In genomic region chr9:35758475-35759050, GRCh38 we compare ENCODE assay signal across 9 cellular contexts. TPM values are rescaled to one million over a fixed set of nuclear protein-coding genes. Genes with fewer than 3 reads are reported as not detected.
DNase-seq lines count a peak whose midpoint lies in the region; ATAC-seq, FAIRE-seq and TF ChIP-seq lines count a peak whose summit lies in the region.
"Had no signal": no experiment of that assay in that cellular context is flagged by ENCODE, and none has a peak within 500 bp of the region (broad histone marks: within the 10 kb centered on the region; RNA-seq: fewer than 3 reads in every experiment).

No MANE protein-coding gene starts in this region.

- intact Hi-C loops in IMR-90 (cut with micrococcal nuclease) (no loop called here), GM12878 (cut with micrococcal nuclease; ENCODE audit: unreplicated experiment) (loop anchor here (1.0 kb wide), 1 partner anchor 57 kb away; the partner anchor contains the start of gene HINT2), ovary (cut with DNase I) (loop anchor here in 1 of 4 donors (10.0 kb wide), 1 partner anchor 1706 kb away; the partner anchor contains the start of gene ZBTB5)

- H4K8ac ChIP-seq in IMR-90 (ENCODE audit: low read depth in 2 of 2, low read length in 2 of 2) = no peak overlapping the region

- no peak overlapping the region for H4K91ac ChIP-seq in IMR-90 (ENCODE audit: insufficient read depth, low read depth, low read length)

- no peak overlapping the region for H3K14ac ChIP-seq in IMR-90 (replicated peaks; ENCODE audit: low read depth, low read length)

- no peak overlapping the region for H2BK120ac ChIP-seq in IMR-90 (ENCODE audit: low read depth, low read length)

- H3K9me3 Mint-ChIP-seq in natural killer cell treated with Interleukin-12 subunit alpha and Interleukin-12 subunit beta and Interleukin-15 and Interleukin-18, amount 100 ng/mL, for 72 hours = no peaks in the 10 kb centered on the region

- no peaks in the 10 kb centered on the region for H3K36me3 Mint-ChIP-seq in natural killer cell treated with Interleukin-12 subunit alpha and Interleukin-12 subunit beta and Interleukin-15 and Interleukin-18, amount 100 ng/mL, for 72 hours

- H3K9me3 ChIP-seq in BLaER1 treated with 17β-estradiol and CSF1 and Interleukin-3, amounts not matched to agents 10 nM and 100 nM (replicated peaks in 1 of 11) = no peaks in the 10 kb centered on the region
- no peaks in the 10 kb centered on the region for H3K9me3 ChIP-seq in IMR-90 (ENCODE audit: control insufficient read depth, insufficient read depth, low read length)
- H3K9me3 ChIP-seq in GM12878 (replicated peaks; ENCODE audit: control insufficient read depth, insufficient read depth, low read length) = no peaks in the 10 kb centered on the region
- H3K9me3 ChIP-seq in ovary = no peaks in the 10 kb centered on the region

- no peaks in the 10 kb centered on the region for H3K27me3 ChIP-seq in BLaER1 treated with 17β-estradiol and CSF1 and Interleukin-3, amounts not matched to agents 10 nM and 100 nM
- H3K27me3 ChIP-seq in IMR-90 (ENCODE audit: control insufficient read depth, insufficient read depth, low read length) (peaks cover 2% of the 10 kb centered on the region; the same call in 1 of the 2 replicates), GM12878 (replicated peaks in 1 of 2; ENCODE audit: control insufficient read depth in 2 of 2, insufficient read depth in 2 of 2, low read length in 1 of 2) (no peaks in the 10 kb centered on the region), ovary (no peaks in the 10 kb centered on the region)

- no peak for TF ChIP-seq EP300 in GM12878 (IDR thresholded peaks at IDR 0.05; ENCODE audit: borderline replicate concordance in 1 of 2, control insufficient read depth in 1 of 2, low read depth in 2 of 2, low read length in 2 of 2)
- no peak for TF ChIP-seq EP300 in ovary (IDR thresholded peaks at IDR 0.05)

- SMC1A ChIA-PET in GM12878 (lab: Charles Lee; ENCODE audit: uncharacterized antibody, unreplicated experiment) = interaction anchor here (1.4 to 3.2 kb wide), 3 partner anchors 10 to 32 kb away, joined by 6 to 19 read pairs (median 11); partner anchors contain the start of genes GBA2 and RGP1

- peak overlapping the region; percentile 40 to 100 (median 96) for H3K4me2 ChIP-seq in BLaER1 treated with 17β-estradiol and CSF1 and Interleukin-3, amounts not matched to agents 10 nM and 100 nM
- H3K4me2 ChIP-seq in IMR-90 (ENCODE audit: low read depth, low read length) (no peak overlapping the region), GM12878 (ENCODE audit: control insufficient read depth, insufficient read depth) (peak overlapping the region; percentile 90)

- peak overlapping the region in 1 of 2 donors; percentile 94 for H3K27ac Mint-ChIP-seq in natural killer cell treated with Interleukin-12 subunit alpha and Interleukin-12 subunit beta and Interleukin-15 and Interleukin-18, amount 100 ng/mL, for 72 hours

- H3K79me2 ChIP-seq in GM12878 (ENCODE audit: control insufficient read depth, insufficient read depth, low read length) = peaks cover 33% of the 10 kb centered on the region

- peak overlapping the region in 3 of 11 experiments; percentile 3 to 81 (median 29); a peak in 3 of 22 replicates for H3K9ac ChIP-seq in BLaER1 treated with 17β-estradiol and CSF1 and Interleukin-3, amounts not matched to agents 10 nM and 100 nM
- no peak overlapping the region for H3K9ac ChIP-seq in IMR-90 (ENCODE audit: low read depth, low read length)
- peak overlapping the region; percentile 97 for H3K9ac ChIP-seq in GM12878 (ENCODE audit: control insufficient read depth, insufficient read depth, low read length)

- H3K56ac ChIP-seq in IMR-90 (ENCODE audit: extremely low read depth, insufficient read depth, low read length) = no peak overlapping the region

- H2BK5ac ChIP-seq in IMR-90 (ENCODE audit: low read depth, low read length, poor library complexity, severe bottlenecking) = no peak overlapping the region

- no peak overlapping the region for H4K5ac ChIP-seq in IMR-90 (ENCODE audit: low read depth, low read length)

- H3K23ac ChIP-seq in IMR-90 (ENCODE audit: low read depth, low read length) = no peak overlapping the region

- TF ChIP-seq CTCF in IMR-90 (conservative IDR thresholded peaks at IDR 0.05; ENCODE audit: low read depth, low read length) = no peak
- no peak for TF ChIP-seq CTCF in GM12878 (IDR thresholded peaks at IDR 0.05 in 2 of 3, conservative IDR thresholded peaks at IDR 0.05 in 1 of 3; ENCODE audit: control insufficient read depth in 2 of 3, extremely low read depth in 1 of 3, insufficient read depth in 1 of 3, low read depth in 3 of 3, low read length in 3 of 3)
- no peak for TF ChIP-seq CTCF in ovary (IDR thresholded peaks at IDR 0.05)

- CTCF ChIA-PET in IMR-90 (lab: Yijun Ruan, JAX) = interaction anchor here (0.6 kb wide), 1 partner anchor 18 kb away, joined by 3 read pairs; no protein-coding TSS in a partner anchor
- CTCF ChIA-PET in GM12878 (lab: Yijun Ruan, JAX) = interaction anchor here (0.8 to 2.3 kb wide), 12 partner anchors 9 to 68 kb away, joined by 3 to 7 read pairs (median 3); partner anchors contain the start of genes CREB3, RGP1, SPAG8 and TLN1

- peaks cover 0 to 7% (median 0%) of the 10 kb centered on the region in 11 experiments; a peak in 1 of 22 replicates for H4K20me1 ChIP-seq in BLaER1 treated with 17β-estradiol and CSF1 and Interleukin-3, amounts not matched to agents 10 nM and 100 nM
- H4K20me1 ChIP-seq in IMR-90 (ENCODE audit: insufficient read depth, low read length) (no peaks in the 10 kb centered on the region), GM12878 (ENCODE audit: control insufficient read depth, insufficient read depth) (no peaks in the 10 kb centered on the region)

- in situ Hi-C loops in IMR-90 (cut with MboI; ENCODE audit: low sequenced_read_pairs) = no loop called here
- in situ Hi-C loops in GM12878 (cut with MboI) = no loop called here

- no peak overlapping the region for H2BK20ac ChIP-seq in IMR-90 (ENCODE audit: low read depth, low read length)

- no peak overlapping the region for H2AK9ac ChIP-seq in IMR-90 (replicated peaks; ENCODE audit: low read depth, low read length, poor library complexity)

- ATAC-seq in IMR-90 (ENCODE audit: low read depth) (0 out of 2 replicates have a peak, but pooled peaks have one; percentile 8), GM12878 (no peak), GM18867 (IDR thresholded peaks at IDR 0.05; ENCODE audit: unreplicated experiment) (no peak)
- ATAC-seq in natural killer cell treated with Interleukin-12 subunit alpha and Interleukin-12 subunit beta and Interleukin-15 and Interleukin-18, amount 100 ng/mL, for 72 hours = no peak

- H3K27ac ChIP-seq in BLaER1 treated with 17β-estradiol and CSF1 and Interleukin-3, amounts not matched to agents 10 nM and 100 nM = peak overlapping the region in 7 of 11 experiments; percentile 22 to 81 (median 77); a peak in 11 of 22 replicates
- H3K27ac ChIP-seq in IMR-90 (ENCODE audit: insufficient read depth, low read length) (no peak overlapping the region), GM12878 (ENCODE audit: control insufficient read depth, insufficient read depth) (peak overlapping the region; percentile 42), ovary (peak overlapping the region in 1 of 2 donors; percentile 66)

- no peak overlapping the region for H2BK15ac ChIP-seq in IMR-90 (ENCODE audit: low read depth, low read length)

- H3K4me3 Mint-ChIP-seq in natural killer cell treated with Interleukin-12 subunit alpha and Interleukin-12 subunit beta and Interleukin-15 and Interleukin-18, amount 100 ng/mL, for 72 hours = peak overlapping the region; percentile 43

- POLR2A ChIA-PET in IMR-90 (lab: Charles Lee; ENCODE audit: unreplicated experiment) (no interaction called here), GM12878 (lab: Charles Lee) (interaction anchor here (0.5 to 1.6 kb wide), 4 partner anchors 10 to 100 kb away, joined by 3 to 13 read pairs (median 4); partner anchors contain the start of genes CCDC107, CREB3, RMRP and TLN1)

- peaks cover 5% of the 10 kb centered on the region for H3K9me1 ChIP-seq in IMR-90 (ENCODE audit: insufficient read depth, low read length)

- no peak for TF ChIP-seq RAD21 in IMR-90 (IDR thresholded peaks at IDR 0.05; ENCODE audit: low read length)
- TF ChIP-seq RAD21 in GM12878 (IDR thresholded peaks at IDR 0.05; ENCODE audit: insufficient read depth, low read depth, low read length) = no peak

- no peaks in the 10 kb centered on the region for H3K79me1 ChIP-seq in IMR-90 (ENCODE audit: low read depth in 1 of 2, low read length in 2 of 2)

- BruUV-seq in IMR-90 (replicated peaks; lab: Mats Ljungman, UMichigan) = no TSS peak
- BruUV-seq in GM12878 (replicated peaks; lab: Mats Ljungman, UMichigan) = TSS peak; percentile 33

- no peak for FAIRE-seq in GM12878 (lab: Jason Lieb, UNC)

- no peak for TF ChIP-seq POLR2A in IMR-90 (IDR thresholded peaks at IDR 0.05; ENCODE audit: low read depth, low read length)
- no peak for TF ChIP-seq POLR2A in GM12878 (IDR thresholded peaks at IDR 0.05; ENCODE audit: low read depth, low read length)
- no peak for TF ChIP-seq POLR2A in ovary (IDR thresholded peaks at IDR 0.05)

- H3K36me3 ChIP-seq in BLaER1 treated with 17β-estradiol and CSF1 and Interleukin-3, amounts not matched to agents 10 nM and 100 nM = peaks cover 3 to 17% (median 10%) of the 10 kb centered on the region in 11 experiments; a peak in 19 of 22 replicates
- H3K36me3 ChIP-seq in IMR-90 (ENCODE audit: control insufficient read depth, insufficient read depth, low read length) (peaks cover 14% of the 10 kb centered on the region), GM12878 (ENCODE audit: control insufficient read depth in 2 of 2, insufficient read depth in 2 of 2, low read length in 1 of 2) (peaks cover 0 to 3% of the 10 kb centered on the region in 2 experiments; a peak in 2 of 4 replicates), ovary (no peaks in the 10 kb centered on the region)

- H3K18ac ChIP-seq in IMR-90 (ENCODE audit: low read depth, low read length) = no peak overlapping the region

- DNase-seq in IMR-90 (no peak), GM12878 (ENCODE audit: low read depth, low spot score) (no peak), midbrain (lab: John Stamatoyannopoulos, UW) (no peak), ovary (no peak), GM03348 (ENCODE audit: low spot score) (no peak)
- DNase-seq in natural killer cell treated with Interleukin-12 subunit alpha and Interleukin-12 subunit beta and Interleukin-15 and Interleukin-18, amount 100 ng/mL, for 72 hours (ENCODE audit: low spot score) = no peak
- DNase-seq: NCI-H1694 treated with DMSO at 0.1 percent for 48 hours had no signal

- H2AK5ac ChIP-seq in IMR-90 (ENCODE audit: low read depth, low read length) = no peak overlapping the region

- H3K4me3 ChIP-seq in BLaER1 treated with 17β-estradiol and CSF1 and Interleukin-3, amounts not matched to agents 10 nM and 100 nM = no peak overlapping the region
- H3K4me3 ChIP-seq in IMR-90 (ENCODE audit: insufficient read depth, low read depth, low read length) (no peak overlapping the region), GM12878 (peak overlapping the region; percentile 87), ovary (no peak overlapping the region)

- peaks cover 22 to 25% of the 10 kb centered on the region in 2 donors for H3K4me1 Mint-ChIP-seq in natural killer cell treated with Interleukin-12 subunit alpha and Interleukin-12 subunit beta and Interleukin-15 and Interleukin-18, amount 100 ng/mL, for 72 hours (ENCODE audit: low read depth in 2 of 2)

- WGBS in IMR-90 (ENCODE audit: extremely low coverage in 2 of 2, insufficient read length in 1 of 2), 2 experiments = 81% methylated on average over 2 of the region's 3 CpGs; no CpG with 5 or more reads in 1 of the 2 experiments
- WGBS in GM12878 (ENCODE audit: insufficient coverage, insufficient replicate concordance, low lambda C conversion rate, missing lambda C conversion rate) = 67% methylated on average over 3 of the region's 3 CpGs
- 30 to 39% (median 33%) methylated on average over 3 of the region's 3 CpGs for WGBS in ovary, 3 donors

- no peak overlapping the region for H3K4ac ChIP-seq in IMR-90 (ENCODE audit: low read depth, low read length)

- H3K4me1 ChIP-seq in BLaER1 treated with 17β-estradiol and CSF1 and Interleukin-3, amounts not matched to agents 10 nM and 100 nM = peaks cover 50 to 79% (median 73%) of the 10 kb centered on the region in 10 experiments
- H3K4me1 ChIP-seq in IMR-90 (ENCODE audit: control insufficient read depth, insufficient read depth, low read length) (peaks cover 7% of the 10 kb centered on the region; the same call in 1 of the 2 replicates), GM12878 (ENCODE audit: control insufficient read depth, insufficient read depth, low read length) (peaks cover 22% of the 10 kb centered on the region), ovary (ENCODE audit: insufficient read depth) (peaks cover 7% of the 10 kb centered on the region)

- H3K27me3 Mint-ChIP-seq in natural killer cell treated with Interleukin-12 subunit alpha and Interleukin-12 subunit beta and Interleukin-15 and Interleukin-18, amount 100 ng/mL, for 72 hours = no peaks in the 10 kb centered on the region

- H2AFZ ChIP-seq in IMR-90 (replicated peaks; ENCODE audit: low read length, poor library complexity) = no peak overlapping the region
- H2AFZ ChIP-seq in GM12878 (ENCODE audit: control insufficient read depth, low read depth, low read length) = no peak overlapping the region

- dilution Hi-C loops in IMR-90 (cut with HindIII; ENCODE audit: low sequenced_read_pairs, unreplicated experiment) = no loop called here

- RAD21 ChIA-PET in GM12878 (lab: Charles Lee; ENCODE audit: unreplicated experiment) = interaction anchor here (0.8 kb wide), 1 partner anchor 68 kb away, joined by 3 read pairs; no protein-coding TSS in a partner anchor

RNA-seq across cellular contexts. Expression of gene MSMP, which starts 4.5 kb away (rescaled TPM):
- total RNA-seq in IMR-90 (2012; rRNA removed) (not detected in 2 replicates), GM12878 (2014; rRNA removed) (not detected in 2 replicates), GM12878 (2014; rRNA removed; fragmentation: Illumina TruSeq; extraction: Trizol) (not detected in 2 replicates), GM12878 (2021) (1.1 and 2.4 TPM in 2 replicates), ovary (1 to 10 TPM in 1 of 7 donors, under 1 TPM in 1, not detected in 5; 0.40 to 4.4 TPM)
- polyA plus RNA-seq in IMR-90 (2012; rRNA removed) (not detected in 2 replicates), GM12878 (2011; rRNA removed) (not detected in 2 replicates), GM12878 (2014; fragmentation: Illumina TruSeq; extraction: Trizol) (0.47 TPM in 1 of 2 replicates, not detected in the other), GM12878 (2014; fragmentation: Nextera tagmentation; extraction: Ambion mirVana) (under 1 TPM; 0.33 to 0.90 TPM), GM12878 (2014; rRNA removed) (not detected in 2 replicates), GM12878 (2016; fragmentation: Nextera tagmentation; extraction: Ambion mirVana) (1 to 10 TPM in 1 of 2 experiments, under 1 TPM in 1; 0.82 to 1.5 TPM), ovary (under 1 TPM in 1 of 2 donors, not detected in 1; 0.41 TPM)
- polyA plus RNA-seq in IMR-90 (2012; cell fraction: cytosol; rRNA removed) = not detected in 2 replicates
- not detected in 2 replicates for polyA plus RNA-seq in IMR-90 (2012; cell fraction: nucleus; rRNA removed; ENCODE audit: low replicate concordance)
- not detected in 2 replicates for total RNA-seq in GM12878 (2013; cell fraction: nucleolus; rRNA removed)
- polyA plus RNA-seq in GM12878 (2011; ENCODE audit: low read depth) = not detected
- polyA plus RNA-seq in GM12878 (2011; cell fraction: cytosol; rRNA removed) = 0.51 TPM in 1 of 2 replicates, not detected in the other
- polyA plus RNA-seq in GM12878 (2011; cell fraction: nucleus; rRNA removed) = 0.43 TPM in 1 of 2 replicates, not detected in the other
- polyA plus RNA-seq in GM12878 (2012) = not detected in 2 replicates
- 0.77 TPM in 1 of 2 replicates, not detected in the other for polyA minus RNA-seq in GM12878 (2011; rRNA and poly(A)+ RNA removed)
- polyA minus RNA-seq in GM12878 (2011; cell fraction: cytosol; rRNA and poly(A)+ RNA removed) = not detected in 2 replicates
- polyA minus RNA-seq in GM12878 (2011; cell fraction: nucleus; rRNA and poly(A)+ RNA removed) = not detected in 2 replicates
- total RNA-seq in natural killer cell treated with Interleukin-12 subunit alpha and Interleukin-12 subunit beta and Interleukin-15 and Interleukin-18, amount 100 ng/mL, for 72 hours = not detected

RNA-seq across cellular contexts. Expression of gene RGP1, which starts 9.5 kb away (rescaled TPM):
- total RNA-seq in IMR-90 (2012; rRNA removed) (10.2 and 10.8 TPM in 2 replicates), GM12878 (2014; rRNA removed) (7.6 and 8.3 TPM in 2 replicates), GM12878 (2014; rRNA removed; fragmentation: Illumina TruSeq; extraction: Trizol) (7.1 and 7.3 TPM in 2 replicates), GM12878 (2021) (13.7 and 14.9 TPM in 2 replicates), ovary (10 to 100 TPM in 6 of 7 donors, 1 to 10 TPM in 1; 9.4 to 32.3 (median 26.6) TPM)
- polyA plus RNA-seq in IMR-90 (2012; rRNA removed) (13.5 and 14.3 TPM in 2 replicates), GM12878 (2011; rRNA removed) (11.5 and 13.7 TPM in 2 replicates), GM12878 (2014; fragmentation: Illumina TruSeq; extraction: Trizol) (8.0 and 8.8 TPM in 2 replicates), GM12878 (2014; fragmentation: Nextera tagmentation; extraction: Ambion mirVana) (under 1 TPM; 0.44 to 0.89 TPM), GM12878 (2014; rRNA removed) (8.2 and 8.4 TPM in 2 replicates), GM12878 (2016; fragmentation: Nextera tagmentation; extraction: Ambion mirVana) (1 to 10 TPM; 3.4 to 3.6 TPM), ovary (10 to 100 TPM; 13.4 to 17.0 TPM)
- 7.7 and 11.0 TPM in 2 replicates for polyA plus RNA-seq in IMR-90 (2012; cell fraction: cytosol; rRNA removed)
- 23.7 and 25.1 TPM in 2 replicates for polyA plus RNA-seq in IMR-90 (2012; cell fraction: nucleus; rRNA removed; ENCODE audit: low replicate concordance)
- total RNA-seq in GM12878 (2013; cell fraction: nucleolus; rRNA removed) = 27.0 and 30.8 TPM in 2 replicates
- 4.9 TPM for polyA plus RNA-seq in GM12878 (2011; ENCODE audit: low read depth)
- 10.3 and 11.3 TPM in 2 replicates for polyA plus RNA-seq in GM12878 (2011; cell fraction: cytosol; rRNA removed)
- polyA plus RNA-seq in GM12878 (2011; cell fraction: nucleus; rRNA removed) = 27.3 and 28.4 TPM in 2 replicates
- polyA plus RNA-seq in GM12878 (2012) = 7.4 and 7.7 TPM in 2 replicates
- polyA minus RNA-seq in GM12878 (2011; rRNA and poly(A)+ RNA removed) = 16.1 and 21.4 TPM in 2 replicates
- 5.6 and 6.5 TPM in 2 replicates for polyA minus RNA-seq in GM12878 (2011; cell fraction: cytosol; rRNA and poly(A)+ RNA removed)
- 14.9 and 22.0 TPM in 2 replicates for polyA minus RNA-seq in GM12878 (2011; cell fraction: nucleus; rRNA and poly(A)+ RNA removed)
- 10 to 100 TPM; 17.9 to 19.6 TPM for total RNA-seq in natural killer cell treated with Interleukin-12 subunit alpha and Interleukin-12 subunit beta and Interleukin-15 and Interleukin-18, amount 100 ng/mL, for 72 hours

RNA-seq across cellular contexts. Expression of gene GBA2, which starts 9.5 kb away (rescaled TPM):
- total RNA-seq in IMR-90 (2012; rRNA removed) (14.2 and 18.1 TPM in 2 replicates), GM12878 (2014; rRNA removed) (24.2 and 25.3 TPM in 2 replicates), GM12878 (2014; rRNA removed; fragmentation: Illumina TruSeq; extraction: Trizol) (18.6 and 23.4 TPM in 2 replicates), GM12878 (2021) (35.8 and 40.8 TPM in 2 replicates), ovary (10 to 100 TPM; 35.1 to 73.2 (median 44.5) TPM)
- polyA plus RNA-seq in IMR-90 (2012; rRNA removed) (37.0 and 38.2 TPM in 2 replicates), GM12878 (2011; rRNA removed) (35.1 and 44.0 TPM in 2 replicates), GM12878 (2014; fragmentation: Illumina TruSeq; extraction: Trizol) (33.0 and 36.1 TPM in 2 replicates), GM12878 (2014; fragmentation: Nextera tagmentation; extraction: Ambion mirVana) (10 to 100 TPM; 15.3 TPM), GM12878 (2014; rRNA removed) (45.1 and 48.8 TPM in 2 replicates), GM12878 (2016; fragmentation: Nextera tagmentation; extraction: Ambion mirVana) (10 to 100 TPM; 27.4 to 30.8 TPM), ovary (10 to 100 TPM; 27.8 to 54.7 TPM)
- 16.3 and 18.2 TPM in 2 replicates for polyA plus RNA-seq in IMR-90 (2012; cell fraction: cytosol; rRNA removed)
- polyA plus RNA-seq in IMR-90 (2012; cell fraction: nucleus; rRNA removed; ENCODE audit: low replicate concordance) = 206 and 250 TPM in 2 replicates
- 106 and 126 TPM in 2 replicates for total RNA-seq in GM12878 (2013; cell fraction: nucleolus; rRNA removed)
- polyA plus RNA-seq in GM12878 (2011; ENCODE audit: low read depth) = 22.2 TPM
- polyA plus RNA-seq in GM12878 (2011; cell fraction: cytosol; rRNA removed) = 41.4 and 54.0 TPM in 2 replicates
- polyA plus RNA-seq in GM12878 (2011; cell fraction: nucleus; rRNA removed) = 261 and 281 TPM in 2 replicates
- polyA plus RNA-seq in GM12878 (2012) = 29.4 and 33.7 TPM in 2 replicates
- polyA minus RNA-seq in GM12878 (2011; rRNA and poly(A)+ RNA removed) = 45.0 and 53.6 TPM in 2 replicates
- 10.7 and 13.1 TPM in 2 replicates for polyA minus RNA-seq in GM12878 (2011; cell fraction: cytosol; rRNA and poly(A)+ RNA removed)
- 48.5 and 85.3 TPM in 2 replicates for polyA minus RNA-seq in GM12878 (2011; cell fraction: nucleus; rRNA and poly(A)+ RNA removed)
- total RNA-seq in natural killer cell treated with Interleukin-12 subunit alpha and Interleukin-12 subunit beta and Interleukin-15 and Interleukin-18, amount 100 ng/mL, for 72 hours = 10 to 100 TPM; 68.4 to 81.4 TPM

RNA-seq across cellular contexts. Expression of gene CREB3, which starts 26.1 kb away (rescaled TPM):
- total RNA-seq in IMR-90 (2012; rRNA removed) = 105 and 106 TPM in 2 replicates
- 54.9 and 60.7 TPM in 2 replicates for polyA plus RNA-seq in IMR-90 (2012; rRNA removed)
- 86.1 and 133 TPM in 2 replicates for polyA plus RNA-seq in IMR-90 (2012; cell fraction: cytosol; rRNA removed)
- polyA plus RNA-seq in IMR-90 (2012; cell fraction: nucleus; rRNA removed; ENCODE audit: low replicate concordance) = 30.7 and 40.3 TPM in 2 replicates
- 16.9 and 18.1 TPM in 2 replicates for total RNA-seq in GM12878 (2013; cell fraction: nucleolus; rRNA removed)
- total RNA-seq in GM12878 (2014; rRNA removed) = 21.6 and 23.4 TPM in 2 replicates
- 18.1 and 18.3 TPM in 2 replicates for total RNA-seq in GM12878 (2014; rRNA removed; fragmentation: Illumina TruSeq; extraction: Trizol)
- 21.4 and 22.9 TPM in 2 replicates for total RNA-seq in GM12878 (2021)
- polyA plus RNA-seq in GM12878 (2011; ENCODE audit: low read depth) = 19.5 TPM
- 12.0 and 16.3 TPM in 2 replicates for polyA plus RNA-seq in GM12878 (2011; rRNA removed)
- 22.6 and 25.1 TPM in 2 replicates for polyA plus RNA-seq in GM12878 (2011; cell fraction: cytosol; rRNA removed)
- polyA plus RNA-seq in GM12878 (2011; cell fraction: nucleus; rRNA removed) = 15.5 and 19.2 TPM in 2 replicates
- polyA plus RNA-seq in GM12878 (2012) = 32.3 and 35.4 TPM in 2 replicates
- 17.8 and 20.1 TPM in 2 replicates for polyA plus RNA-seq in GM12878 (2014; fragmentation: Illumina TruSeq; extraction: Trizol)
- polyA plus RNA-seq in GM12878 (2014; fragmentation: Nextera tagmentation; extraction: Ambion mirVana) = 10 to 100 TPM in 1 of 2 experiments, 1 to 10 TPM in 1; 9.8 to 14.1 TPM
- 19.5 and 20.6 TPM in 2 replicates for polyA plus RNA-seq in GM12878 (2014; rRNA removed)
- polyA plus RNA-seq in GM12878 (2016; fragmentation: Nextera tagmentation; extraction: Ambion mirVana) = 10 to 100 TPM; 33.2 to 38.9 TPM
- 6.6 and 10.3 TPM in 2 replicates for polyA minus RNA-seq in GM12878 (2011; rRNA and poly(A)+ RNA removed)
- 4.9 and 5.5 TPM in 2 replicates for polyA minus RNA-seq in GM12878 (2011; cell fraction: cytosol; rRNA and poly(A)+ RNA removed)
- 6.8 and 9.7 TPM in 2 replicates for polyA minus RNA-seq in GM12878 (2011; cell fraction: nucleus; rRNA and poly(A)+ RNA removed)
- total RNA-seq in natural killer cell treated with Interleukin-12 subunit alpha and Interleukin-12 subunit beta and Interleukin-15 and Interleukin-18, amount 100 ng/mL, for 72 hours = 10 to 100 TPM; 29.4 to 35.7 TPM
- 10 to 100 TPM; 31.2 to 41.5 (median 36.6) TPM for total RNA-seq in ovary
- polyA plus RNA-seq in ovary = 10 to 100 TPM; 32.3 to 39.8 TPM

RNA-seq across cellular contexts. Expression of gene TLN1, which starts 26.6 kb away (rescaled TPM):
- 337 and 346 TPM in 2 replicates for total RNA-seq in IMR-90 (2012; rRNA removed)
- polyA plus RNA-seq in IMR-90 (2012; rRNA removed) = 224 and 228 TPM in 2 replicates
- 134 and 262 TPM in 2 replicates for polyA plus RNA-seq in IMR-90 (2012; cell fraction: cytosol; rRNA removed)
- 206 and 469 TPM in 2 replicates for polyA plus RNA-seq in IMR-90 (2012; cell fraction: nucleus; rRNA removed; ENCODE audit: low replicate concordance)
- total RNA-seq in GM12878 (2013; cell fraction: nucleolus; rRNA removed) = 153 and 188 TPM in 2 replicates
- 119 and 143 TPM in 2 replicates for total RNA-seq in GM12878 (2014; rRNA removed)
- 49.5 and 61.0 TPM in 2 replicates for total RNA-seq in GM12878 (2014; rRNA removed; fragmentation: Illumina TruSeq; extraction: Trizol)
- 305 and 308 TPM in 2 replicates for total RNA-seq in GM12878 (2021)
- 68.0 TPM for polyA plus RNA-seq in GM12878 (2011; ENCODE audit: low read depth)
- polyA plus RNA-seq in GM12878 (2011; rRNA removed) = 30.2 and 69.8 TPM in 2 replicates
- 79.3 and 90.4 TPM in 2 replicates for polyA plus RNA-seq in GM12878 (2011; cell fraction: cytosol; rRNA removed)
- 131 and 170 TPM in 2 replicates for polyA plus RNA-seq in GM12878 (2011; cell fraction: nucleus; rRNA removed)
- polyA plus RNA-seq in GM12878 (2012) = 118 and 152 TPM in 2 replicates
- polyA plus RNA-seq in GM12878 (2014; fragmentation: Illumina TruSeq; extraction: Trizol) = 57.6 and 73.4 TPM in 2 replicates
- 10 to 100 TPM; 11.6 to 13.2 TPM for polyA plus RNA-seq in GM12878 (2014; fragmentation: Nextera tagmentation; extraction: Ambion mirVana)
- 70.3 and 109 TPM in 2 replicates for polyA plus RNA-seq in GM12878 (2014; rRNA removed)
- 10 to 100 TPM; 92.2 to 96.1 TPM for polyA plus RNA-seq in GM12878 (2016; fragmentation: Nextera tagmentation; extraction: Ambion mirVana)
- 205 and 277 TPM in 2 replicates for polyA minus RNA-seq in GM12878 (2011; rRNA and poly(A)+ RNA removed)
- 200 and 250 TPM in 2 replicates for polyA minus RNA-seq in GM12878 (2011; cell fraction: cytosol; rRNA and poly(A)+ RNA removed)
- polyA minus RNA-seq in GM12878 (2011; cell fraction: nucleus; rRNA and poly(A)+ RNA removed) = 49.8 and 109 TPM in 2 replicates
- 100 to 1,000 TPM; 490 to 539 TPM for total RNA-seq in natural killer cell treated with Interleukin-12 subunit alpha and Interleukin-12 subunit beta and Interleukin-15 and Interleukin-18, amount 100 ng/mL, for 72 hours
- total RNA-seq in ovary = 100 to 1,000 TPM; 106 to 344 (median 271) TPM
- polyA plus RNA-seq in ovary = 100 to 1,000 TPM; 124 to 292 TPM
